Comparison of ENCODE assay signal across 8 cellular contexts in genomic region chr1:55213029-55213884, GRCh38. TPM values are rescaled to one million over a fixed set of nuclear protein-coding genes. Genes with fewer than 3 reads are reported as not detected.
DNase-seq lines count a peak whose midpoint lies in the region; ATAC-seq and TF ChIP-seq lines count a peak whose summit lies in the region.

No MANE protein-coding gene starts in this region.

- no peaks in the 10 kb centered on the region for H3F3A ChIP-seq in PC-3 (ENCODE audit: low read length, unreplicated experiment)

- H3K9ac ChIP-seq in PC-3 (ENCODE audit: low read length): peak overlapping the region; percentile 92
- H3K9ac ChIP-seq in endodermal cell (ENCODE audit: extremely low read depth, low read length, poor library complexity, severe bottlenecking): peak overlapping the region; percentile 59
- no peak overlapping the region for H3K9ac ChIP-seq in parathyroid adenoma

- H3K9me3 Mint-ChIP-seq in endodermal cell: no peaks in the 10 kb centered on the region

- no peak overlapping the region for H2AFZ ChIP-seq in PC-3 (ENCODE audit: low read length)
- no peak overlapping the region for H2AFZ ChIP-seq in parathyroid adenoma

- peaks cover 1% of the 10 kb centered on the region for H3K36me3 Mint-ChIP-seq in endodermal cell (ENCODE audit: low read depth)

- H3K9me3 ChIP-seq in PC-3 (ENCODE audit: low read length): no peaks in the 10 kb centered on the region
- no peaks in the 10 kb centered on the region for H3K9me3 ChIP-seq in endodermal cell (ENCODE audit: control insufficient read depth, low read length)
- no peaks in the 10 kb centered on the region for H3K9me3 ChIP-seq in parathyroid adenoma (ENCODE audit: control insufficient read depth, low read length)
- H3K9me3 ChIP-seq in mucosa of descending colon: no peaks in the 10 kb centered on the region

- H3K4me1 ChIP-seq in PC-3 (ENCODE audit: insufficient read depth, low read length) (peaks cover 42% of the 10 kb centered on the region), endodermal cell (ENCODE audit: control insufficient read depth, insufficient read depth, low read length) (peaks cover 17% of the 10 kb centered on the region), parathyroid adenoma (peaks cover 8% of the 10 kb centered on the region), mucosa of descending colon (ENCODE audit: low read depth) (peaks cover 30% of the 10 kb centered on the region)

- no peak for TF ChIP-seq CTCF in GM12865 (IDR thresholded peaks at IDR 0.05; ENCODE audit: insufficient read depth, low read depth, low read length, missing control alignments)
- no peak for TF ChIP-seq CTCF in PC-3 (conservative IDR thresholded peaks at IDR 0.05; ENCODE audit: low read depth, low read length)
- no peak for TF ChIP-seq CTCF in endodermal cell (conservative IDR thresholded peaks at IDR 0.05)
- no peak for TF ChIP-seq CTCF in parathyroid adenoma (IDR thresholded peaks at IDR 0.05)
- TF ChIP-seq CTCF in mucosa of descending colon (IDR thresholded peaks at IDR 0.05): no peak

- peaks cover 61% of the 10 kb centered on the region for H3K4me1 Mint-ChIP-seq in endodermal cell

- TSS peak; percentile 22 for BruUV-seq in PC-3 (replicated peaks; lab: Mats Ljungman, UMichigan)

- no peaks in the 10 kb centered on the region for H3K27me3 Mint-ChIP-seq in endodermal cell (ENCODE audit: insufficient read depth)

- DNase-seq in GM12865 (ENCODE audit: low read depth): peak; percentile 25
- DNase-seq in PC-3: no peak
- no peak for DNase-seq in endodermal cell
- no peak for DNase-seq in COR-L47 (lab: John Stamatoyannopoulos, UW)
- DNase-seq in mucosa of descending colon: no peak
- DNase-seq in HCEC 1CT: no peak

- 36 to 43% methylated on average over 8 to 11 of the region's 11 CpGs for WGBS in endodermal cell (ENCODE audit: insufficient coverage in 1 of 2, insufficient read length in 1 of 2), 2 experiments

- peaks cover 36% of the 10 kb centered on the region for H4K20me1 ChIP-seq in PC-3 (ENCODE audit: low read length)

- CTCF ChIA-PET in PC-3 (lab: Charles Lee): interaction anchor here (0.6 to 1.9 kb wide), 3 partner anchors 69 to 987 kb away, joined by 3 to 14 read pairs (median 4); no protein-coding TSS in a partner anchor

- H3K27ac Mint-ChIP-seq in endodermal cell: peak overlapping the region; percentile 88

- peak overlapping the region; percentile 86 for H3K4me2 ChIP-seq in PC-3 (ENCODE audit: low read length)
- peak overlapping the region; percentile 98 for H3K4me2 ChIP-seq in parathyroid adenoma (ENCODE audit: low read length)

- POLR2A ChIA-PET in PC-3 (lab: Charles Lee; ENCODE audit: unreplicated experiment): interaction anchor here (0.6 to 0.7 kb wide), 2 partner anchors 53 to 785 kb away, joined by 3 read pairs; no protein-coding TSS in a partner anchor

- H3K36me3 ChIP-seq in PC-3 (ENCODE audit: low read depth, low read length) (no peaks in the 10 kb centered on the region), endodermal cell (ENCODE audit: control insufficient read depth, insufficient read depth, low read length) (peaks cover 3% of the 10 kb centered on the region), parathyroid adenoma (ENCODE audit: control insufficient read depth, insufficient read depth, low read length) (no peaks in the 10 kb centered on the region), mucosa of descending colon (ENCODE audit: low read depth) (no peaks in the 10 kb centered on the region)

- peak overlapping the region; percentile 98 for H3K4me3 Mint-ChIP-seq in endodermal cell

- no peak for ATAC-seq in PC-3
- no peak for ATAC-seq in mucosa of descending colon
- ATAC-seq in GM18870 (IDR thresholded peaks at IDR 0.05; ENCODE audit: unreplicated experiment): no peak

- H3K27ac ChIP-seq in PC-3 (ENCODE audit: low read length): peak overlapping the region; percentile 27
- H3K27ac ChIP-seq in endodermal cell (ENCODE audit: low read depth, low read length): no peak overlapping the region
- no peak overlapping the region for H3K27ac ChIP-seq in parathyroid adenoma

- H3K4me3 ChIP-seq in GM12865 (ENCODE audit: low read depth, low read length): peak overlapping the region; percentile 99
- peak overlapping the region; percentile 95 for H3K4me3 ChIP-seq in PC-3 (ENCODE audit: low read length)
- H3K4me3 ChIP-seq in endodermal cell (ENCODE audit: low read length): peak overlapping the region; percentile 95
- peak overlapping the region; percentile 87 for H3K4me3 ChIP-seq in parathyroid adenoma (ENCODE audit: low read depth, low read length)
- no peak overlapping the region for H3K4me3 ChIP-seq in mucosa of descending colon

- H3K79me2 ChIP-seq in PC-3 (ENCODE audit: low read length) (peaks cover 83% of the 10 kb centered on the region), parathyroid adenoma (peaks cover 12% of the 10 kb centered on the region)

- H3K27me3 ChIP-seq in PC-3 (ENCODE audit: low read length) (no peaks in the 10 kb centered on the region), endodermal cell (ENCODE audit: control insufficient read depth, insufficient read depth, low read length, poor library complexity, severe bottlenecking) (no peaks in the 10 kb centered on the region), parathyroid adenoma (ENCODE audit: control insufficient read depth, insufficient read depth, low read length) (no peaks in the 10 kb centered on the region)

- intact Hi-C loops in PC-3 (cut with micrococcal nuclease): loop anchor here (2.0 to 10.0 kb wide), 2 partner anchors 70 to 1432 kb away; partner anchors contain the start of gene PRKAA2
- intact Hi-C loops in mucosa of descending colon (cut with DNase I, micrococcal nuclease): no loop called here

- H3K9me2 ChIP-seq in PC-3 (replicated peaks; ENCODE audit: low read length): no peaks in the 10 kb centered on the region

RNA-seq across cellular contexts. Expression of gene USP24, which starts 1.9 kb away (rescaled TPM):
- total RNA-seq in PC-3 (2014; rRNA removed) (29.1 and 38.5 TPM in 2 replicates), endodermal cell (10 to 100 TPM; 68.2 to 71.5 TPM), mucosa of descending colon (10 to 100 TPM; 35.5 to 51.1 (median 46.2) TPM)
- polyA plus RNA-seq in endodermal cell (2013, experiment 1 of 2): 24.7 TPM
- 24.5 TPM for polyA plus RNA-seq in endodermal cell (2013, experiment 2 of 2)
